ENCODE assay signal across 17 cellular contexts in genomic region chr2:8454797-8455196, GRCh38.
DNase-seq lines count a peak whose midpoint lies in the region; ATAC-seq and TF ChIP-seq lines count a peak whose summit lies in the region.
"Had no signal": no experiment of that assay in that cellular context is flagged by ENCODE, and none has a peak within 500 bp of the region (broad histone marks: within the 10 kb centered on the region; RNA-seq: fewer than 3 reads in every experiment).

No MANE protein-coding gene starts in this region.

- H3K36me3 Mint-ChIP-seq in nephron (ENCODE audit: low read depth): no peaks in the 10 kb centered on the region

- H3K4me1 ChIP-seq in DND-41 (ENCODE audit: insufficient read depth, low read length): peaks cover 23% of the 10 kb centered on the region
- H3K4me1 ChIP-seq in Peyer's patch: peaks cover 0 to 19% (median 7%) of the 10 kb centered on the region in 4 donors

- H3K27me3 ChIP-seq in DND-41 (ENCODE audit: insufficient read depth, low read length, poor library complexity): no peaks in the 10 kb centered on the region
- peaks cover 0 to 39% (median 0%) of the 10 kb centered on the region in 45 donors for H3K27me3 ChIP-seq in dorsolateral prefrontal cortex
- no peaks in the 10 kb centered on the region for H3K27me3 ChIP-seq in Peyer's patch

- H3K36me3 ChIP-seq in DND-41 (ENCODE audit: insufficient read depth, low read length): no peaks in the 10 kb centered on the region
- no peaks in the 10 kb centered on the region for H3K36me3 ChIP-seq in Peyer's patch

- H3K9me3 ChIP-seq in DND-41 (ENCODE audit: insufficient read depth, low read length, severe bottlenecking): no peaks in the 10 kb centered on the region
- H3K9me3 ChIP-seq in Peyer's patch: no peaks in the 10 kb centered on the region

- H2AFZ ChIP-seq in DND-41 (ENCODE audit: low read depth, low read length): no peak overlapping the region
- H2AFZ ChIP-seq: GM23338 had no signal

- ATAC-seq in DND-41 (ENCODE audit: insufficient read depth, low read depth): no peak
- no peak for ATAC-seq in GM18868 (IDR thresholded peaks at IDR 0.05; ENCODE audit: unreplicated experiment)
- ATAC-seq: GM23338; sciatic nerve; SK-N-SH treated with all-trans-retinoic acid at 6 μM for 48 hours; stimulated activated naive CD8-positive, alpha-beta T cell treated with anti-CD3 and anti-CD28 coated beads, Interleukin-15, amount 100 ng/mL, for 72 hours had no signal

- TF ChIP-seq POLR2A in Peyer's patch (IDR thresholded peaks at IDR 0.05): no peak

- DNase-seq in DND-41: no peak
- peak; percentile 69 for DNase-seq in NCI-H2171 treated with DMSO at 0.1 percent for 48 hours (lab: John Stamatoyannopoulos, UW)
- DNase-seq in dorsolateral prefrontal cortex: no peak
- no peak for DNase-seq in DMS153 (lab: John Stamatoyannopoulos, UW)
- DNase-seq in Peyer's patch: no peak
- DNase-seq: activated CD8-positive, alpha-beta memory T cell treated with anti-CD3 and anti-CD28 coated beads, Interleukin-2, amount 50 U/mL, for 48 hours; activated naive CD4-positive, alpha-beta T cell; KBM-7; NCI-H1048; NCI-H774; stimulated activated naive CD8-positive, alpha-beta T cell treated with anti-CD3 and anti-CD28 coated beads, Interleukin-15, amount 100 ng/mL, for 72 hours; trophoblast cell had no signal

- H3K27me3 Mint-ChIP-seq in nephron (ENCODE audit: low read depth): peaks cover 15% of the 10 kb centered on the region

- H4K20me1 ChIP-seq in DND-41 (ENCODE audit: insufficient read depth, low read length): no peaks in the 10 kb centered on the region

- H3K9me3 Mint-ChIP-seq in nephron: peaks cover 4% of the 10 kb centered on the region

- no peak for TF ChIP-seq CTCF in DND-41 (IDR thresholded peaks at IDR 0.05; ENCODE audit: borderline replicate concordance, extremely low read depth, low read length, poor library complexity, severe bottlenecking)
- no peak for TF ChIP-seq CTCF in dorsolateral prefrontal cortex (IDR thresholded peaks at IDR 0.05 in 54 of 56, conservative IDR thresholded peaks at IDR 0.05 in 2 of 56; ENCODE audit: low read depth in 1 of 56, partially characterized antibody in 56 of 56)
- no peak for TF ChIP-seq CTCF in nephron (IDR thresholded peaks at IDR 0.05; ENCODE audit: unreplicated experiment in 3 of 3)
- TF ChIP-seq CTCF in Peyer's patch (IDR thresholded peaks at IDR 0.05): no peak

- peak overlapping the region in 2 of 3 experiments; percentile 11 to 47 for H3K27ac Mint-ChIP-seq in nephron
- H3K27ac Mint-ChIP-seq: GM23338; stimulated activated naive CD8-positive, alpha-beta T cell treated with anti-CD3 and anti-CD28 coated beads, Interleukin-15, amount 100 ng/mL, for 72 hours had no signal

- H3K4me3 ChIP-seq in DND-41 (ENCODE audit: low read depth in 1 of 2, low read length in 2 of 2): no peak overlapping the region
- peak overlapping the region in 42 of 59 donors; percentile 4 to 51 (median 28) for H3K4me3 ChIP-seq in dorsolateral prefrontal cortex
- H3K4me3 ChIP-seq in Peyer's patch: no peak overlapping the region
- H3K4me3 ChIP-seq: GM23338 had no signal

- intact Hi-C loops in dorsolateral prefrontal cortex (cut with DNase I): no loop called here

- H3K27ac ChIP-seq in DND-41 (ENCODE audit: low read length) (peak overlapping the region; percentile 82; the same call in 1 of the 2 replicates), dorsolateral prefrontal cortex (peak overlapping the region in 14 of 59 donors; percentile 4 to 64 (median 36)), Peyer's patch (peak overlapping the region in 1 of 4 donors; percentile 26)

- H3K4me1 Mint-ChIP-seq in nephron: peaks cover 32% of the 10 kb centered on the region

- no peak overlapping the region for H3K9ac ChIP-seq in DND-41 (ENCODE audit: low read depth, low read length)

- H3K4me2 ChIP-seq in DND-41 (ENCODE audit: insufficient read depth, low read length): no peak overlapping the region
- H3K4me2 ChIP-seq: GM23338 had no signal

- no peaks in the 10 kb centered on the region for H3K79me2 ChIP-seq in DND-41 (ENCODE audit: insufficient read depth, low read length)

- no peak overlapping the region for H3K4me3 Mint-ChIP-seq in nephron
- H3K4me3 Mint-ChIP-seq: GM23338; stimulated activated naive CD8-positive, alpha-beta T cell treated with anti-CD3 and anti-CD28 coated beads, Interleukin-15, amount 100 ng/mL, for 72 hours had no signal

Comparison
In these comparisons a context has a peak if more than half of its experiments do, and no peak if none do; other contexts are left out.
1. H3K4me3 ChIP-seq: peak in dorsolateral prefrontal cortex (42 of 59); none in DND-41 (0 of 2) and Peyer's patch (0 of 4).